In the genomic region with DNA sequence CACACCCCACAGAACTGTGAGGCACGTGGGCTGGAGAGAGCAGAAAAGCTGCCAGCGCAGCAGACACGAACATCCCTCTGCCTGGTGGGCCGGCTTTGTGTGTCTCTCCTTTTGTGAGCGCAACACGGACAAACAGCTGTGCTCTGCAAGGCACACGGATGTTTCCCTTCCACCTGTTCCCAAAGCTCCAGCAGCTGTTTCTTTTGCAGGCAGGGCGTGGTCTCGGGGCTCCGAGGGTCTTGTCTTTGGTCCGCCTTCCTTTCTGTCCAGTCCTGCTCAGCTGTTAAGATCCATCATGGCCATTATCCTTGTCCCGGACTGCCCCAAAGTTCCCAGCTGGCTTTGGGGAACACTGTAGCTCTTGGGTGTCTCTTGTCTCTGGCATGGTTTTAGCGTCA, we compare ENCODE assay signal across 28 cellular contexts.
"Had no signal": no experiment of that assay in that cellular context is flagged by ENCODE, and none has a peak within 500 bp of the region (broad histone marks: within the 10 kb centered on the region; RNA-seq: fewer than 3 reads in every experiment).

No MANE protein-coding gene starts in this region.

- H3K4me2 ChIP-seq: KMS-11 had no signal

- H3K4me3 Mint-ChIP-seq: activated CD8-positive, alpha-beta T cell treated with anti-CD3 and anti-CD28 coated beads, Interleukin-2, amount 10 ng/mL, durations not matched to agents 7 days and 5 days; activated naive CD8-positive, alpha-beta T cell; IgD-negative memory B cell; T-helper 17 cell; WTC11 had no signal

- H3K27me3 Mint-ChIP-seq: activated naive CD8-positive, alpha-beta T cell; IgD-negative memory B cell; T-helper 17 cell had no signal

- H3K9ac ChIP-seq: KMS-11 had no signal

- H3K36me3 ChIP-seq: brain microvascular endothelial cell had no signal

- DNase-seq: activated CD4-positive, alpha-beta T cell treated with anti-CD3 and anti-CD28 coated beads for 48 hours; activated CD4-positive, alpha-beta T cell treated with anti-CD3 and anti-CD28 coated beads, Interleukin-2, amount 50 U/mL, for 4 hours; activated CD4-positive, CD25-positive, alpha-beta regulatory T cell treated with anti-CD3 and anti-CD28 coated beads, Interleukin-2, amount 50 U/mL, for 72 hours; activated CD8-positive, alpha-beta memory T cell treated with anti-CD3 and anti-CD28 coated beads, Interleukin-2, amount 50 U/mL, for 48 hours; activated CD8-positive, alpha-beta T cell treated with anti-CD3 and anti-CD28 coated beads, Interleukin-2, amount 10 ng/mL, durations not matched to agents 7 days and 5 days; activated effector memory CD4-positive, alpha-beta T cell treated with Interleukin-2 at 50 U/mL for 16 hours; activated naive CD4-positive, alpha-beta T cell; activated T-cell treated with anti-CD3 and anti-CD28 coated beads, Interleukin-2, amount 50 U/mL, for 1 hour; brain microvascular endothelial cell; MM.1S; NCI-H1105; NCI-H1436; NCI-H1694 treated with DMSO at 0.1 percent for 48 hours; NCI-H2081 treated with DMSO at 0.1 percent for 48 hours; NCI-H226; NCI-H526; NCI-H774; NK-92 treated with Interleukin-12 subunit alpha and Interleukin-12 subunit beta, amount 100 ng/mL, for 24 hours; OCI-M1; SHP77 treated with DMSO at 0.1 percent for 48 hours; T-helper 17 cell; T-helper 9 cell had no signal

- H3K27me3 ChIP-seq: brain microvascular endothelial cell, cardiac muscle cell had no signal

- H3K4me3 ChIP-seq: cardiac muscle cell had no signal

- H3K36me3 Mint-ChIP-seq: activated naive CD8-positive, alpha-beta T cell; IgD-negative memory B cell had no signal

- H3K27ac ChIP-seq: brain microvascular endothelial cell, cardiac muscle cell, KMS-11 had no signal

- H3K9me3 Mint-ChIP-seq: IgD-negative memory B cell, WTC11 had no signal

- H3K27ac Mint-ChIP-seq: activated CD8-positive, alpha-beta T cell treated with anti-CD3 and anti-CD28 coated beads, Interleukin-2, amount 10 ng/mL, durations not matched to agents 7 days and 5 days; activated naive CD8-positive, alpha-beta T cell; IgD-negative memory B cell; T-helper 17 cell had no signal

- FAIRE-seq: RCC 7860 had no signal

- ATAC-seq: activated CD8-positive, alpha-beta T cell treated with anti-CD3 and anti-CD28 coated beads, Interleukin-2, amount 10 ng/mL, durations not matched to agents 7 days and 5 days; T-helper 17 cell; WTC11 had no signal
